Comparison of ENCODE assay signal across 8 cellular contexts in the genomic region with DNA sequence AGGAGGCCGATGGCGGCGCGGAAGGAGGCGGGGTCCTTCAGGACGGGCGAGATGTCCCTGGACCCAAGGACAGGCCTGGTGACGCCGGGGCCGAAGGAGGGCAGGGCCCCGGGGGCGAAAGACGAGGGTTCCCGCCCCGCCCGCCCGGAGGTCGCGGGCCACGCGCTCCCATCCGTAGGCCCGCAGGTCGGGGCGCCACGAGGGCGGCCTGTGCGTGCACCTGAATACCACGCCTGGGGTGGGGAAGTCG. TPM values are rescaled to one million over a fixed set of nuclear protein-coding genes. Genes with fewer than 3 reads are reported as not detected.
DNase-seq lines count a peak whose midpoint lies in the region; ATAC-seq and TF ChIP-seq lines count a peak whose summit lies in the region.

No MANE protein-coding gene starts in this region.

- H3K27ac ChIP-seq in liver (ENCODE audit: low read depth in 1 of 2, low read length in 2 of 2) = peak overlapping the region; percentile 73 to 74
- peak overlapping the region; percentile 73 for H3K27ac ChIP-seq in urinary bladder (ENCODE audit: low read depth)

- no peak for TF ChIP-seq POLR2A in erythroblast (IDR thresholded peaks at IDR 0.05; ENCODE audit: low read length)

- H3K36me3 ChIP-seq in liver (ENCODE audit: control insufficient read depth in 4 of 4, insufficient read depth in 3 of 4, low read depth in 1 of 4, low read length in 3 of 4) (peaks cover 0 to 8% (median 3%) of the 10 kb centered on the region in 4 donors), urinary bladder (ENCODE audit: insufficient read depth) (peaks cover 2% of the 10 kb centered on the region)

- H3K9ac ChIP-seq in liver (ENCODE audit: low read depth in 1 of 2, low read length in 2 of 2) = peak overlapping the region in 1 of 2 donors; percentile 73

- WGBS in liver = under 1% methylated on average over 30 of the region's 30 CpGs
- WGBS in urinary bladder = 0% methylated on average over 30 of the region's 30 CpGs

- H3K36me3 Mint-ChIP-seq in activated naive CD8-positive, alpha-beta T cell treated with anti-CD3 and anti-CD28 coated beads for 36 hours = peaks cover 35% of the 10 kb centered on the region

- peaks cover 29% of the 10 kb centered on the region for H3K4me1 Mint-ChIP-seq in activated naive CD8-positive, alpha-beta T cell treated with anti-CD3 and anti-CD28 coated beads for 36 hours

- H3K27me3 ChIP-seq in liver (ENCODE audit: control insufficient read depth in 4 of 4, insufficient read depth in 4 of 4, low read length in 3 of 4) = no peaks in the 10 kb centered on the region

- DNase-seq in GM12864 (ENCODE audit: low read depth) (no peak), germinal center (ENCODE audit: low spot score) (no peak), erythroblast (lab: John Stamatoyannopoulos, UW) (no peak), COLO829 (ENCODE audit: low spot score) (no peak)
- no peak for DNase-seq in activated naive CD8-positive, alpha-beta T cell treated with anti-CD3 and anti-CD28 coated beads for 36 hours

- ATAC-seq in HG02610 (IDR thresholded peaks at IDR 0.05; ENCODE audit: unreplicated experiment) = peak; percentile 12

- TF ChIP-seq RAD21 in liver (IDR thresholded peaks at IDR 0.05) = no peak

- no peaks in the 10 kb centered on the region for H3K27me3 Mint-ChIP-seq in activated naive CD8-positive, alpha-beta T cell treated with anti-CD3 and anti-CD28 coated beads for 36 hours

- H3K27ac Mint-ChIP-seq in activated naive CD8-positive, alpha-beta T cell treated with anti-CD3 and anti-CD28 coated beads for 36 hours = peak overlapping the region; percentile 97

- H3K9me3 Mint-ChIP-seq in activated naive CD8-positive, alpha-beta T cell treated with anti-CD3 and anti-CD28 coated beads for 36 hours = no peaks in the 10 kb centered on the region

- H3K4me1 ChIP-seq in liver (ENCODE audit: control insufficient read depth in 4 of 4, insufficient read depth in 4 of 4, low read length in 3 of 4) (peaks cover 3 to 24% (median 13%) of the 10 kb centered on the region in 4 donors), urinary bladder (ENCODE audit: insufficient read depth) (no peaks in the 10 kb centered on the region)

- H3K4me3 Mint-ChIP-seq in activated naive CD8-positive, alpha-beta T cell treated with anti-CD3 and anti-CD28 coated beads for 36 hours = peak overlapping the region; percentile 94

- H3K4me3 ChIP-seq in GM12864 (ENCODE audit: low read depth, low read length) = peak overlapping the region; percentile 72
- H3K4me3 ChIP-seq in liver (ENCODE audit: low read depth in 1 of 3, low read length in 3 of 3) = peak overlapping the region; percentile 58 to 84 (median 83)
- H3K4me3 ChIP-seq in urinary bladder (ENCODE audit: low read depth, low read length) = peak overlapping the region; percentile 76

- TF ChIP-seq CTCF in GM12864 (IDR thresholded peaks at IDR 0.05; ENCODE audit: low read depth, low read length, missing control alignments) (no peak), liver (IDR thresholded peaks at IDR 0.05; ENCODE audit: low read depth, low read length, missing input control) (no peak)

- no peaks in the 10 kb centered on the region for H3K9me3 ChIP-seq in liver (ENCODE audit: control insufficient read depth in 4 of 4, low read length in 3 of 4)

TF ChIP-seq in liver, 16 proteins besides CTCF, POLR2A, EP300 and RAD21:
- TF ChIP-seq NR2F2 (IDR thresholded peaks at IDR 0.05) = no peak
- TF ChIP-seq, protein P1, sequence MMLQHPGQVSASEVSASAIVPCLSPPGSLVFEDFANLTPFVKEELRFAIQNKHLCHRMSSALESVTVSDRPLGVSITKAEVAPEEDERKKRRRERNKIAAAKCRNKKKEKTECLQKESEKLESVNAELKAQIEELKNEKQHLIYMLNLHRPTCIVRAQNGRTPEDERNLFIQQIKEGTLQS (IDR thresholded peaks at IDR 0.05) = no peak
- no peak for TF ChIP-seq SP1 (IDR thresholded peaks at IDR 0.05)
- TF ChIP-seq EGR1 (IDR thresholded peaks at IDR 0.05; ENCODE audit: low read depth in 2 of 2) = no peak
- TF ChIP-seq, protein P2, sequence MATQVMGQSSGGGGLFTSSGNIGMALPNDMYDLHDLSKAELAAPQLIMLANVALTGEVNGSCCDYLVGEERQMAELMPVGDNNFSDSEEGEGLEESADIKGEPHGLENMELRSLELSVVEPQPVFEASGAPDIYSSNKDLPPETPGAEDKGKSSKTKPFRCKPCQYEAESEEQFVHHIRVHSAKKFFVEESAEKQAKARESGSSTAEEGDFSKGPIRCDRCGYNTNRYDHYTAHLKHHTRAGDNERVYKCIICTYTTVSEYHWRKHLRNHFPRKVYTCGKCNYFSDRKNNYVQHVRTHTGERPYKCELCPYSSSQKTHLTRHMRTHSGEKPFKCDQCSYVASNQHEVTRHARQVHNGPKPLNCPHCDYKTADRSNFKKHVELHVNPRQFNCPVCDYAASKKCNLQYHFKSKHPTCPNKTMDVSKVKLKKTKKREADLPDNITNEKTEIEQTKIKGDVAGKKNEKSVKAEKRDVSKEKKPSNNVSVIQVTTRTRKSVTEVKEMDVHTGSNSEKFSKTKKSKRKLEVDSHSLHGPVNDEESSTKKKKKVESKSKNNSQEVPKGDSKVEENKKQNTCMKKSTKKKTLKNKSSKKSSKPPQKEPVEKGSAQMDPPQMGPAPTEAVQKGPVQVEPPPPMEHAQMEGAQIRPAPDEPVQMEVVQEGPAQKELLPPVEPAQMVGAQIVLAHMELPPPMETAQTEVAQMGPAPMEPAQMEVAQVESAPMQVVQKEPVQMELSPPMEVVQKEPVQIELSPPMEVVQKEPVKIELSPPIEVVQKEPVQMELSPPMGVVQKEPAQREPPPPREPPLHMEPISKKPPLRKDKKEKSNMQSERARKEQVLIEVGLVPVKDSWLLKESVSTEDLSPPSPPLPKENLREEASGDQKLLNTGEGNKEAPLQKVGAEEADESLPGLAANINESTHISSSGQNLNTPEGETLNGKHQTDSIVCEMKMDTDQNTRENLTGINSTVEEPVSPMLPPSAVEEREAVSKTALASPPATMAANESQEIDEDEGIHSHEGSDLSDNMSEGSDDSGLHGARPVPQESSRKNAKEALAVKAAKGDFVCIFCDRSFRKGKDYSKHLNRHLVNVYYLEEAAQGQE (IDR thresholded peaks at IDR 0.05) = no peak

RNA-seq across cellular contexts. Expression of a gene that starts 0.2 kb away (rescaled TPM):
- total RNA-seq in activated naive CD8-positive, alpha-beta T cell treated with anti-CD3 and anti-CD28 coated beads for 36 hours = 100 to 1,000 TPM; 241 to 272 TPM
- total RNA-seq in liver (10 to 100 TPM; 27.9 to 35.5 TPM), urinary bladder (28.8 TPM)
- polyA plus RNA-seq in liver (100 to 1,000 TPM; 153 to 160 TPM), urinary bladder (167 TPM)

RNA-seq across cellular contexts. Expression of a gene that starts 7.9 kb away (rescaled TPM):
- 100 to 1,000 TPM; 156 to 158 TPM for total RNA-seq in activated naive CD8-positive, alpha-beta T cell treated with anti-CD3 and anti-CD28 coated beads for 36 hours
- total RNA-seq in liver = 10 to 100 TPM in 1 of 2 donors, under 1 TPM in 1; 0.08 to 37.6 TPM
- polyA plus RNA-seq in liver = 1 to 10 TPM in 1 of 2 donors, under 1 TPM in 1; 0.11 to 1.8 TPM
- 4.0 TPM for total RNA-seq in urinary bladder
- polyA plus RNA-seq in urinary bladder = 1.5 TPM

RNA-seq across cellular contexts. Expression of a gene that starts 26.5 kb away (rescaled TPM):
- 10 to 100 TPM; 86.7 to 87.0 TPM for total RNA-seq in activated naive CD8-positive, alpha-beta T cell treated with anti-CD3 and anti-CD28 coated beads for 36 hours
- 10 to 100 TPM; 59.7 to 74.7 TPM for total RNA-seq in liver
- polyA plus RNA-seq in liver = 10 to 100 TPM; 15.3 to 58.7 TPM
- total RNA-seq in urinary bladder = 62.0 TPM
- polyA plus RNA-seq in urinary bladder = 205 TPM

RNA-seq across cellular contexts. Expression of a gene that starts 45.2 kb away (rescaled TPM):
- 10 to 100 TPM; 14.7 to 14.9 TPM for total RNA-seq in activated naive CD8-positive, alpha-beta T cell treated with anti-CD3 and anti-CD28 coated beads for 36 hours
- 10 to 100 TPM in 1 of 2 donors, 1 to 10 TPM in 1; 6.8 to 20.6 TPM for total RNA-seq in liver
- 10 to 100 TPM in 1 of 2 donors, 1 to 10 TPM in 1; 8.5 to 13.0 TPM for polyA plus RNA-seq in liver
- total RNA-seq in urinary bladder = 14.6 TPM
- polyA plus RNA-seq in urinary bladder = 23.0 TPM

RNA-seq across cellular contexts. Expression of a gene that starts 45.4 kb away (rescaled TPM):
- total RNA-seq in activated naive CD8-positive, alpha-beta T cell treated with anti-CD3 and anti-CD28 coated beads for 36 hours = 10 to 100 TPM; 81.8 to 91.3 TPM
- total RNA-seq in liver (10 to 100 TPM; 16.3 to 22.0 TPM), urinary bladder (18.7 TPM)
- polyA plus RNA-seq in liver (10 to 100 TPM; 22.4 to 59.4 TPM), urinary bladder (43.3 TPM)

Comparison
In these comparisons a context has a peak if more than half of its experiments do, and no peak if none do; other contexts are left out.
1. RNA of a gene that starts 7.9 kb away (total RNA-seq): 156 to 158 TPM in activated naive CD8-positive, alpha-beta T cell treated with anti-CD3 and anti-CD28 coated beads for 36 hours; 0.08 to 37.6 TPM in liver and 4.0 TPM in urinary bladder (single experiment); every median in the first group is over 4 times any median in the second.
2. Peak in every context shown above with its lines, with median percentiles within 50 percentile points of each other: H3K4me3 ChIP-seq.